In genomic region chr5:139513852-139514485, GRCh38 we compare ENCODE assay signal across 13 cellular contexts. TPM values are rescaled to one million over a fixed set of nuclear protein-coding genes. Genes with fewer than 3 reads are reported as not detected.
DNase-seq lines count a peak whose midpoint lies in the region; ATAC-seq, FAIRE-seq and TF ChIP-seq lines count a peak whose summit lies in the region.
"Had no signal": no experiment of that assay in that cellular context is flagged by ENCODE, and none has a peak within 500 bp of the region (broad histone marks: within the 10 kb centered on the region; RNA-seq: fewer than 3 reads in every experiment).

No MANE protein-coding gene starts in this region.

- peak overlapping the region; percentile 43 for H2AFZ ChIP-seq in IMR-90 (replicated peaks; ENCODE audit: low read length, poor library complexity)

- FAIRE-seq in pancreas (lab: Jason Lieb, UNC) = no peak
- FAIRE-seq: colon, HTR-8/SVneo, keratinocyte had no signal

- H3K27me3 ChIP-seq in IMR-90 (ENCODE audit: control insufficient read depth, insufficient read depth, low read length) (no peaks in the 10 kb centered on the region), dorsolateral prefrontal cortex (no peaks in the 10 kb centered on the region), pancreas (no peaks in the 10 kb centered on the region), upper lobe of right lung (no peaks in the 10 kb centered on the region)

- WGBS in IMR-90 (ENCODE audit: extremely low coverage in 2 of 2, insufficient read length in 1 of 2), 2 experiments = 86% methylated on average over 2 of the region's 6 CpGs; no CpG with 5 or more reads in 1 of the 2 experiments
- WGBS in pancreas, 2 donors = 80 to 88% methylated on average over 6 of the region's 6 CpGs

- no peaks in the 10 kb centered on the region; a peak in 1 of 4 replicates for H3K79me1 ChIP-seq in IMR-90 (ENCODE audit: low read depth in 1 of 2, low read length in 2 of 2)

- H3K4me3 ChIP-seq in IMR-90 (ENCODE audit: insufficient read depth, low read depth, low read length) = no peak overlapping the region
- no peak overlapping the region for H3K4me3 ChIP-seq in dorsolateral prefrontal cortex
- H3K4me3 ChIP-seq in pancreas = no peak overlapping the region
- H3K4me3 ChIP-seq in upper lobe of right lung = no peak overlapping the region

- no peak overlapping the region for H3K9ac ChIP-seq in IMR-90 (ENCODE audit: low read depth, low read length)

- H3K36me3 ChIP-seq in IMR-90 (ENCODE audit: control insufficient read depth, insufficient read depth, low read length) (no peaks in the 10 kb centered on the region), pancreas (no peaks in the 10 kb centered on the region), upper lobe of right lung (no peaks in the 10 kb centered on the region)

- POLR2A ChIA-PET in IMR-90 (lab: Charles Lee; ENCODE audit: unreplicated experiment) = no interaction called here

- H3K9me3 ChIP-seq in IMR-90 (ENCODE audit: control insufficient read depth, insufficient read depth, low read length) (no peaks in the 10 kb centered on the region), pancreas (no peaks in the 10 kb centered on the region), upper lobe of right lung (no peaks in the 10 kb centered on the region)

- no peak overlapping the region for H2BK20ac ChIP-seq in IMR-90 (ENCODE audit: low read depth, low read length)

- no peaks in the 10 kb centered on the region for H4K20me1 ChIP-seq in IMR-90 (ENCODE audit: insufficient read depth, low read length)

- peak overlapping the region; percentile 33 for H2AK9ac ChIP-seq in IMR-90 (replicated peaks; ENCODE audit: low read depth, low read length, poor library complexity)

- no peak overlapping the region for H2BK15ac ChIP-seq in IMR-90 (ENCODE audit: low read depth, low read length)

- no peak overlapping the region; the same call in 1 of the 2 replicates for H2AK5ac ChIP-seq in IMR-90 (ENCODE audit: low read depth, low read length)

- no TSS peak for BruUV-seq in IMR-90 (replicated peaks; lab: Mats Ljungman, UMichigan)

- H3K27ac ChIP-seq in IMR-90 (ENCODE audit: insufficient read depth, low read length) (no peak overlapping the region), dorsolateral prefrontal cortex (peak overlapping the region in 53 of 59 donors; percentile 3 to 88 (median 60)), temporal lobe (ENCODE audit: low read depth, low read length) (peak overlapping the region; percentile 20), pancreas (no peak overlapping the region), upper lobe of right lung (no peak overlapping the region)

- DNase-seq in left ventricle myocardium superior (no peak), Right ventricle myocardium inferior (ENCODE audit: missing footprints) (no peak), IMR-90 (no peak), dorsolateral prefrontal cortex (peak in 5 of 10 donors; percentile 25 to 48 (median 44)), pancreas (no peak), upper lobe of right lung (no peak), G401 (ENCODE audit: low spot score) (no peak)

- in situ Hi-C loops in IMR-90 (cut with MboI; ENCODE audit: low sequenced_read_pairs) (no loop called here), G401 (cut with HindIII; ENCODE audit: low sequenced_read_pairs) (no loop called here)

- intact Hi-C loops in left ventricle myocardium superior (cut with micrococcal nuclease) (loop anchor here (2.0 to 5.0 kb wide), 2 partner anchors 77 to 91 kb away; partner anchors contain the start of gene DNAJC18), Right ventricle myocardium inferior (cut with DNase I) (loop anchor here (1.0 kb wide), 1 partner anchor 92 kb away; no protein-coding TSS in a partner anchor), IMR-90 (cut with micrococcal nuclease) (loop anchor here (1.0 kb wide), 1 partner anchor 92 kb away; no protein-coding TSS in a partner anchor), dorsolateral prefrontal cortex (cut with DNase I) (loop anchor here (2.0 to 10.0 kb wide), 3 partner anchors 77 to 239 kb away; partner anchors contain the start of gene DNAJC18 (in 1 of the 2)), pancreas (cut with DNase I) (loop anchor here in 2 of 3 donors (5.0 kb wide), 2 partner anchors 92 to 97 kb away; no protein-coding TSS in a partner anchor), upper lobe of right lung (cut with DNase I) (loop anchor here (5.0 kb wide), 1 partner anchor 92 kb away; no protein-coding TSS in a partner anchor)

- no peak overlapping the region for H4K91ac ChIP-seq in IMR-90 (ENCODE audit: insufficient read depth, low read depth, low read length)

- H3K18ac ChIP-seq in IMR-90 (ENCODE audit: low read depth, low read length) = no peak overlapping the region

- no peak overlapping the region for H3K4me2 ChIP-seq in IMR-90 (ENCODE audit: low read depth, low read length)

- H3K14ac ChIP-seq in IMR-90 (replicated peaks; ENCODE audit: low read depth, low read length) = no peak overlapping the region

- H3K56ac ChIP-seq in IMR-90 (ENCODE audit: extremely low read depth, insufficient read depth, low read length) = no peak overlapping the region

- H3K9me1 ChIP-seq in IMR-90 (ENCODE audit: insufficient read depth, low read length) = peaks cover 4% of the 10 kb centered on the region

- no peak for TF ChIP-seq POLR2A in IMR-90 (IDR thresholded peaks at IDR 0.05; ENCODE audit: low read depth, low read length)

- H4K8ac ChIP-seq in IMR-90 (ENCODE audit: low read depth in 2 of 2, low read length in 2 of 2) = no peak overlapping the region

- CTCF ChIA-PET in IMR-90 (lab: Yijun Ruan, JAX) = interaction anchor here (0.6 to 3.2 kb wide), 7 partner anchors 75 to 95 kb away, joined by 3 to 32 read pairs (median 4); partner anchors contain the start of gene DNAJC18

- peak; percentile 1 for ATAC-seq in left ventricle myocardium superior
- no peak for ATAC-seq in Right ventricle myocardium inferior
- ATAC-seq in IMR-90 (ENCODE audit: low read depth) = no peak
- no peak for ATAC-seq in pancreas
- no peak for ATAC-seq in upper lobe of right lung

- TF ChIP-seq CTCF in IMR-90 (conservative IDR thresholded peaks at IDR 0.05; ENCODE audit: low read depth, low read length) (no peak), dorsolateral prefrontal cortex (IDR thresholded peaks at IDR 0.05 in 54 of 56, conservative IDR thresholded peaks at IDR 0.05 in 2 of 56; ENCODE audit: low read depth in 1 of 56, partially characterized antibody in 56 of 56) (peak in 4 of 56 donors; percentile 0 to 22 (median 5)), pancreas (IDR thresholded peaks at IDR 0.05) (no peak), upper lobe of right lung (IDR thresholded peaks at IDR 0.05) (no peak)

- TF ChIP-seq RAD21 in IMR-90 (IDR thresholded peaks at IDR 0.05; ENCODE audit: low read length) = no peak

- H3K4ac ChIP-seq in IMR-90 (ENCODE audit: low read depth, low read length) = no peak overlapping the region

- dilution Hi-C loops in IMR-90 (cut with HindIII; ENCODE audit: low sequenced_read_pairs, unreplicated experiment) = loop anchor here (25.0 kb wide), 1 partner anchor 102 kb away; the partner anchor contains the start of gene SPATA24

- H2BK120ac ChIP-seq in IMR-90 (ENCODE audit: low read depth, low read length) = no peak overlapping the region

- H2BK5ac ChIP-seq in IMR-90 (ENCODE audit: low read depth, low read length, poor library complexity, severe bottlenecking) = no peak overlapping the region

- peaks cover 4% of the 10 kb centered on the region for H3K4me1 ChIP-seq in IMR-90 (ENCODE audit: control insufficient read depth, insufficient read depth, low read length)
- H3K4me1 ChIP-seq in pancreas = no peaks in the 10 kb centered on the region
- peaks cover 11% of the 10 kb centered on the region for H3K4me1 ChIP-seq in upper lobe of right lung

- no peak overlapping the region for H3K23ac ChIP-seq in IMR-90 (ENCODE audit: low read depth, low read length)

- no peak overlapping the region for H4K5ac ChIP-seq in IMR-90 (ENCODE audit: low read depth, low read length)

RNA-seq across cellular contexts. Expression of gene STING1, which starts 31.4 kb away (rescaled TPM):
- 46.3 TPM for total RNA-seq in left ventricle myocardium superior
- 47.2 TPM for total RNA-seq in Right ventricle myocardium inferior
- total RNA-seq in IMR-90 (2012; rRNA removed) = 18.6 and 20.6 TPM in 2 replicates
- 61.5 and 63.5 TPM in 2 replicates for polyA plus RNA-seq in IMR-90 (2012; rRNA removed)
- polyA plus RNA-seq in IMR-90 (2012; cell fraction: cytosol; rRNA removed) = 25.4 and 62.7 TPM in 2 replicates
- 170 and 329 TPM in 2 replicates for polyA plus RNA-seq in IMR-90 (2012; cell fraction: nucleus; rRNA removed; ENCODE audit: low replicate concordance)
- total RNA-seq in dorsolateral prefrontal cortex = 10 to 100 TPM in 68 of 120 experiments, 1 to 10 TPM in 52; 3.2 to 24.7 (median 10.5) TPM
- total RNA-seq in temporal lobe = 3.2 TPM
- 10 to 100 TPM in 2 of 6 donors, 1 to 10 TPM in 4; 3.1 to 19.7 (median 6.3) TPM for total RNA-seq in pancreas
- 10 to 100 TPM in 1 of 2 donors, 1 to 10 TPM in 1; 9.3 to 19.2 TPM for polyA plus RNA-seq in pancreas
- 102 TPM for total RNA-seq in upper lobe of right lung
- total RNA-seq in G401 (2014; rRNA removed; shearing (Covaris generic)) = 23.1 and 49.2 TPM in 2 replicates

RNA-seq across cellular contexts. Expression of gene SMIM33, which starts 43.2 kb away (rescaled TPM):
- total RNA-seq in left ventricle myocardium superior (not detected), Right ventricle myocardium inferior (not detected), IMR-90 (2012; rRNA removed) (not detected in 2 replicates), dorsolateral prefrontal cortex (not detected), temporal lobe (not detected), pancreas (not detected), upper lobe of right lung (not detected)
- polyA plus RNA-seq in IMR-90 (2012; rRNA removed) (not detected in 2 replicates), pancreas (not detected)
- not detected in 2 replicates for polyA plus RNA-seq in IMR-90 (2012; cell fraction: cytosol; rRNA removed)
- not detected in 2 replicates for polyA plus RNA-seq in IMR-90 (2012; cell fraction: nucleus; rRNA removed; ENCODE audit: low replicate concordance)
- total RNA-seq in G401 (2014; rRNA removed; shearing (Covaris generic)) = not detected in 2 replicates
- total RNA-seq: fibroblast of villous mesenchyme had no signal
- polyA plus RNA-seq: keratinocyte had no signal

RNA-seq across cellular contexts. Expression of gene UBE2D2, which starts 47.2 kb away (rescaled TPM):
- total RNA-seq in left ventricle myocardium superior = 118 TPM
- 116 TPM for total RNA-seq in Right ventricle myocardium inferior
- 35.7 and 56.7 TPM in 2 replicates for total RNA-seq in IMR-90 (2012; rRNA removed)
- polyA plus RNA-seq in IMR-90 (2012; rRNA removed) = 26.9 and 34.4 TPM in 2 replicates
- 17.1 and 36.9 TPM in 2 replicates for polyA plus RNA-seq in IMR-90 (2012; cell fraction: cytosol; rRNA removed)
- polyA plus RNA-seq in IMR-90 (2012; cell fraction: nucleus; rRNA removed; ENCODE audit: low replicate concordance) = 16.3 and 16.8 TPM in 2 replicates
- total RNA-seq in dorsolateral prefrontal cortex = 100 to 1,000 TPM in 108 of 120 experiments, 10 to 100 TPM in 12; 71.6 to 161 (median 119) TPM
- 97.1 TPM for total RNA-seq in temporal lobe
- 10 to 100 TPM; 36.5 to 59.3 (median 47.0) TPM for total RNA-seq in pancreas
- 10 to 100 TPM; 38.8 to 47.7 TPM for polyA plus RNA-seq in pancreas
- 95.9 TPM for total RNA-seq in upper lobe of right lung
- 134 and 140 TPM in 2 replicates for total RNA-seq in G401 (2014; rRNA removed; shearing (Covaris generic))

RNA-seq across cellular contexts. Expression of gene ECSCR, which starts 51.4 kb away (rescaled TPM):
- total RNA-seq in left ventricle myocardium superior (20.6 TPM), Right ventricle myocardium inferior (21.4 TPM), IMR-90 (2012; rRNA removed) (3.1 and 3.9 TPM in 2 replicates), dorsolateral prefrontal cortex (10 to 100 TPM in 2 of 120 experiments, 1 to 10 TPM in 105, under 1 TPM in 4, not detected in 9; 0.47 to 14.0 (median 3.3) TPM), temporal lobe (3.4 TPM), pancreas (1 to 10 TPM; 1.0 to 4.3 (median 2.1) TPM), upper lobe of right lung (47.2 TPM)
- polyA plus RNA-seq in IMR-90 (2012; rRNA removed) (3.6 and 3.8 TPM in 2 replicates), pancreas (1 to 10 TPM; 5.1 to 8.3 TPM)
- 4.6 and 4.8 TPM in 2 replicates for polyA plus RNA-seq in IMR-90 (2012; cell fraction: cytosol; rRNA removed)
- polyA plus RNA-seq in IMR-90 (2012; cell fraction: nucleus; rRNA removed; ENCODE audit: low replicate concordance) = 1.7 and 1.9 TPM in 2 replicates
- 2.0 and 6.3 TPM in 2 replicates for total RNA-seq in G401 (2014; rRNA removed; shearing (Covaris generic))
- total RNA-seq: activated CD8-positive, alpha-beta T cell treated with anti-CD3 and anti-CD28 coated beads, Interleukin-2, amount 10 ng/mL, durations not matched to agents 7 days and 5 days; fibroblast of villous mesenchyme had no signal
- polyA plus RNA-seq: keratinocyte had no signal

Comparison
In these comparisons a context has a peak if more than half of its experiments do, and no peak if none do; other contexts are left out.
1. H3K27ac ChIP-seq: peak in dorsolateral prefrontal cortex (53 of 59) and temporal lobe (single experiment); none in IMR-90 (single experiment), pancreas (0 of 4) and upper lobe of right lung (single experiment).